8 cellular contexts compared by ENCODE assay signal in the genomic region with DNA sequence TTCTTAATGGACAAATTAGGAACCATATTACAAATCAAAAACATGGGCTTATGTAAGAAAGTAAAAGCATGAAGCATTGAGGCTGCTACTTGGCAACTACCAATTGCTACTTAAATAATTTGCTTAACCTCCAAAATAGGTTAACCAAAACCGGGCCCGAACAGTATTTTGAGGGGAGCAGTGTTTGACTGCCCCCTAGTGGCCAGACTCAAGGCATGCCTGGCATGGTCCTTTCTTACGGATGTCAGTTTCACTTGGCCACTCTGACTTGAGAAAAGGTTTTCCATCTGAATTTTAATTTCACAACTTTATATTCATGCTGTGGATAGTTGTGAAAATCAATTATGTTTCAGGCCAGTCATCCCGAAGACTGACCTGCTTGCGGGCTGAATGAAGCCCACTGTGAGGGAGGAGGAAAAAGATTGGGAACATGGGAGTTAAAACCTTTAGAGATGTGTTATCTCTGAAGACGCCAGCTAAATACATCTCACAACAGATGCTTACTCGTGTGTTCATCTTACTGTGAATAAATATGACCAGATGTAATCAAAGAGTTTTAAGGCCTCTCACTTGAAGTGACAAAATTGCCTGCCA. TPM values are rescaled to one million over a fixed set of nuclear protein-coding genes. Genes with fewer than 3 reads are reported as not detected.
A peak's percentile ranks its signal among the peaks of the same experiment; 100 is the strongest.
DNase-seq lines count a peak whose midpoint lies in the region; ATAC-seq and TF ChIP-seq lines count a peak whose summit lies in the region.

No MANE protein-coding gene starts in this region.

- H3K9me3 Mint-ChIP-seq in endothelial cell (ENCODE audit: unreplicated experiment) = no peaks in the 10 kb centered on the region

- no peaks in the 10 kb centered on the region for H3K36me3 Mint-ChIP-seq in endothelial cell (ENCODE audit: low read depth, unreplicated experiment)

- peak; percentile 97 for TF ChIP-seq CTCF in endothelial cell (IDR thresholded peaks at IDR 0.05; ENCODE audit: unreplicated experiment)

- H3K4me1 Mint-ChIP-seq in endothelial cell (ENCODE audit: unreplicated experiment) = peaks cover 8% of the 10 kb centered on the region

- DNase-seq in AML-193 (lab: John Stamatoyannopoulos, UW) = peak; percentile 80
- peak; percentile 26 to 87 for DNase-seq in NCI-H526 (lab: John Stamatoyannopoulos, UW)
- peak; percentile 3 to 37 for DNase-seq in activated CD8-positive, alpha-beta memory T cell treated with anti-CD3 and anti-CD28 coated beads for 1 hour (ENCODE audit: extremely low read depth in 1 of 2, low read depth in 1 of 2)
- DNase-seq in endothelial cell (ENCODE audit: low spot score) = peak; percentile 78
- peak; percentile 73 for DNase-seq in myocyte (ENCODE audit: low read depth)
- DNase-seq in stimulated activated CD8-positive, alpha-beta memory T cell treated with anti-CD3 and anti-CD28 coated beads, Interleukin-4, amount 100 ng/mL, for 48 hours = peak; percentile 80

- no peak overlapping the region for H3K4me3 Mint-ChIP-seq in endothelial cell (ENCODE audit: unreplicated experiment)

- peak; percentile 98 for ATAC-seq in GM18867 (IDR thresholded peaks at IDR 0.05; ENCODE audit: unreplicated experiment)
- peak; percentile 90 for ATAC-seq in HG03135 (IDR thresholded peaks at IDR 0.05; ENCODE audit: unreplicated experiment)

- H3K27ac Mint-ChIP-seq in endothelial cell (ENCODE audit: unreplicated experiment) = no peak overlapping the region

- H3K27me3 Mint-ChIP-seq in endothelial cell (ENCODE audit: unreplicated experiment) = peaks cover 1% of the 10 kb centered on the region

RNA-seq across cellular contexts. Expression of a gene that starts 2.9 kb away (rescaled TPM):
- total RNA-seq in endothelial cell (ENCODE audit: unreplicated experiment) = not detected
- not detected in 2 replicates for total RNA-seq in myocyte
- polyA plus RNA-seq in myocyte (2012) = not detected

Comparison
In these comparisons a context has a peak if more than half of its experiments do, and no peak if none do; other contexts are left out.
1. Peak in every context shown above with its lines: DNase-seq and ATAC-seq.
2. DNase-seq: peak in every context shown above with its lines; median percentile 80 in AML-193; 80 in stimulated activated CD8-positive, alpha-beta memory T cell treated with anti-CD3 and anti-CD28 coated beads, Interleukin-4, amount 100 ng/mL, for 48 hours; 78 in endothelial cell; 73 in myocyte; 56 in NCI-H526; 20 in activated CD8-positive, alpha-beta memory T cell treated with anti-CD3 and anti-CD28 coated beads for 1 hour.